In genomic region chr4:184824081-184824775, GRCh38 we compare ENCODE assay signal across 8 cellular contexts. TPM values are rescaled to one million over a fixed set of nuclear protein-coding genes. Genes with fewer than 3 reads are reported as not detected.
A peak's percentile ranks its signal among the peaks of the same experiment; 100 is the strongest.
DNase-seq lines count a peak whose midpoint lies in the region; ATAC-seq and TF ChIP-seq lines count a peak whose summit lies in the region.

No MANE protein-coding gene starts in this region.

- H3K4me3 Mint-ChIP-seq in chondrocyte (ENCODE audit: unreplicated experiment): peak overlapping the region; percentile 86

- H3K4me1 Mint-ChIP-seq in chondrocyte (ENCODE audit: low read depth): peaks cover 19% of the 10 kb centered on the region

- no peak for TF ChIP-seq POLR2A in ovary (IDR thresholded peaks at IDR 0.05)

- no peaks in the 10 kb centered on the region for H3K36me3 ChIP-seq in ovary

- H3K9me3 Mint-ChIP-seq in chondrocyte (ENCODE audit: low read depth): no peaks in the 10 kb centered on the region

- no peak for TF ChIP-seq EP300 in ovary (IDR thresholded peaks at IDR 0.05)

- H3K4me3 ChIP-seq in GM12875 (ENCODE audit: low read depth, low read length) (peak overlapping the region; percentile 68), HL-60 (replicated peaks; ENCODE audit: insufficient read depth, low read length) (peak overlapping the region; percentile 59), ovary (peak overlapping the region; percentile 54)

- no peaks in the 10 kb centered on the region for H3K36me3 Mint-ChIP-seq in chondrocyte (ENCODE audit: low read depth)

- WGBS in ovary, 3 donors: 91 to 96% (median 93%) methylated on average over 13 of the region's 13 CpGs

- DNase-seq in HL-60 (ENCODE audit: low read depth in 1 of 2, low spot score in 1 of 2): no peak
- DNase-seq in chondrocyte (ENCODE audit: low spot score): no peak
- no peak for DNase-seq in ovary

- no peak for ATAC-seq in HG03045 (IDR thresholded peaks at IDR 0.05; ENCODE audit: unreplicated experiment)
- ATAC-seq in HG03565 (IDR thresholded peaks at IDR 0.05; ENCODE audit: unreplicated experiment): no peak
- ATAC-seq in HG03025 (IDR thresholded peaks at IDR 0.05; ENCODE audit: low FRiP score, unreplicated experiment): no peak
- no peak for ATAC-seq in HG02938 (IDR thresholded peaks at IDR 0.05; ENCODE audit: unreplicated experiment)

- no peak overlapping the region for H3K27ac Mint-ChIP-seq in chondrocyte (ENCODE audit: unreplicated experiment)

- H3K27ac ChIP-seq in HL-60 (replicated peaks): no peak overlapping the region; the same call in 1 of the 2 replicates
- no peak overlapping the region for H3K27ac ChIP-seq in ovary

- H3K9me3 ChIP-seq in ovary: no peaks in the 10 kb centered on the region

- H3K27me3 ChIP-seq in HL-60 (ENCODE audit: insufficient read depth, poor library complexity, severe bottlenecking): no peaks in the 10 kb centered on the region
- H3K27me3 ChIP-seq in ovary: no peaks in the 10 kb centered on the region

- TF ChIP-seq CTCF in GM12875 (IDR thresholded peaks at IDR 0.05; ENCODE audit: borderline replicate concordance, insufficient read depth, low read depth, low read length) (no peak), HL-60 (IDR thresholded peaks at IDR 0.05; ENCODE audit: insufficient read depth, low read length) (no peak), chondrocyte (IDR thresholded peaks at IDR 0.05) (no peak), ovary (IDR thresholded peaks at IDR 0.05) (no peak)

- intact Hi-C loops in ovary (cut with DNase I): no loop called here

- H3K27me3 Mint-ChIP-seq in chondrocyte (ENCODE audit: low read depth): no peaks in the 10 kb centered on the region

- peaks cover 3% of the 10 kb centered on the region for H3K4me1 ChIP-seq in ovary (ENCODE audit: insufficient read depth)

RNA-seq across cellular contexts. Expression of gene ACSL1, which starts 1.5 kb away (rescaled TPM):
- total RNA-seq in chondrocyte (40.9 to 58.1 TPM (median 41.2 TPM) in 3 replicates), ovary (10 to 100 TPM; 12.0 to 47.9 (median 19.8) TPM)
- polyA plus RNA-seq in ovary: 10 to 100 TPM; 12.8 to 41.5 TPM
